Comparison of ENCODE assay signal across 23 cellular contexts in genomic region chr20:6766433-6766832, GRCh38. TPM values are rescaled to one million over a fixed set of nuclear protein-coding genes. Genes with fewer than 3 reads are reported as not detected.
DNase-seq lines count a peak whose midpoint lies in the region; FAIRE-seq and TF ChIP-seq lines count a peak whose summit lies in the region.
"Had no signal": no experiment of that assay in that cellular context is flagged by ENCODE, and none has a peak within 500 bp of the region (broad histone marks: within the 10 kb centered on the region; RNA-seq: fewer than 3 reads in every experiment).

No MANE protein-coding gene starts in this region.

- no peak for DNase-seq in H1 (ENCODE audit: low read depth in 1 of 2, low spot score in 2 of 2)
- peak in 4 of 49 donors; percentile 1 to 29 (median 8) for DNase-seq in substantia nigra (lab: John Stamatoyannopoulos, UW)
- DNase-seq in vagina (ENCODE audit: extremely low spot score in 2 of 2) = no peak
- DNase-seq in globus pallidus (ENCODE audit: low spot score) = no peak
- no peak for DNase-seq in activated T-cell treated with anti-CD3 and anti-CD28 coated beads, Interleukin-2, amount 50 U/mL, for 24 hours
- DNase-seq: activated CD4-positive, alpha-beta T cell treated with anti-CD3 and anti-CD28 coated beads, Interleukin-2, amount 10 ng/mL, durations not matched to agents 24 days and 14 days; activated CD8-positive, alpha-beta memory T cell treated with anti-CD3 and anti-CD28 coated beads, Interleukin-2, amount 50 U/mL, for 48 hours; activated effector memory CD4-positive, alpha-beta T cell treated with anti-CD3 and anti-CD28 coated beads, Interleukin-2, amount 50 U/mL, for 16 hours; adrenal gland; caudate nucleus; COR-L47; esophagus squamous epithelium; GM23248; naive thymus-derived CD8-positive, alpha-beta T cell; NCI-H1105 treated with DMSO at 0.1 percent for 48 hours; NCI-H510A; stimulated activated CD4-positive, alpha-beta T cell treated with anti-CD3 and anti-CD28 coated beads, Interleukin-12 subunit alpha, Interleukin-12 subunit beta, amount 100 ng/mL, for 4 hours had no signal

- no peak overlapping the region for H2AFZ ChIP-seq in H1 (ENCODE audit: low read length)

- 0 out of 2 replicates have a peak overlapping the region, but pooled peaks have one; percentile 11 for H2AK5ac ChIP-seq in H1 (ENCODE audit: low read depth, low read length)

- H3K79me1 ChIP-seq in H1 (ENCODE audit: low read depth, low read length) = no peaks in the 10 kb centered on the region

- H3K4me3 ChIP-seq in HUES64 (ENCODE audit: low read length) (peak overlapping the region; percentile 80), H1 (ENCODE audit: extremely low read depth in 1 of 4, insufficient read depth in 2 of 4, low read depth in 3 of 4, low read length in 4 of 4) (0 out of 8 replicates have a peak overlapping the region, but pooled peaks of 1 of the 4 experiments have one; percentile 74), mucosa of rectum (ENCODE audit: low read length in 2 of 2) (peak overlapping the region in 1 of 2 donors; percentile 69), vagina (no peak overlapping the region)

- no peak overlapping the region for H3K56ac ChIP-seq in H1 (replicated peaks; ENCODE audit: insufficient read length, low read depth, low read length)

- H4K91ac ChIP-seq in H1 (replicated peaks; ENCODE audit: insufficient read length, low read length) = no peak overlapping the region

- no peak for TF ChIP-seq RAD21 in H1 (IDR thresholded peaks at IDR 0.05 in 1 of 2, conservative IDR thresholded peaks at IDR 0.05 in 1 of 2; ENCODE audit: low read depth in 2 of 2, low read length in 2 of 2)

- no peak overlapping the region for H4K5ac ChIP-seq in H1 (ENCODE audit: insufficient read length, low read depth, low read length)

- no peak overlapping the region for H3K4ac ChIP-seq in H1 (replicated peaks; ENCODE audit: insufficient read length, low read depth, low read length)

- no peaks in the 10 kb centered on the region for H3K36me3 ChIP-seq in HUES64 (ENCODE audit: insufficient read depth, low read length)
- H3K36me3 ChIP-seq in H1 (ENCODE audit: control insufficient read depth in 2 of 4, insufficient read depth in 4 of 4, low read length in 3 of 4) = peaks cover 0 to under 1% (median 0%) of the 10 kb centered on the region in 4 experiments; a peak in 1 of 8 replicates
- H3K36me3 ChIP-seq in mucosa of rectum (ENCODE audit: control insufficient read depth in 2 of 2, insufficient read depth in 2 of 2, low read length in 2 of 2) = peaks cover 0 to under 1% of the 10 kb centered on the region in 2 donors
- H3K36me3 ChIP-seq in vagina = no peaks in the 10 kb centered on the region
- H3K36me3 ChIP-seq: adrenal gland, esophagus squamous epithelium, prostate gland had no signal

- no peak overlapping the region for H2BK5ac ChIP-seq in H1 (ENCODE audit: low read depth, low read length)

- H3K27me3 ChIP-seq in HUES64 (ENCODE audit: insufficient read depth, low read length) = peaks cover 46% of the 10 kb centered on the region
- H3K27me3 ChIP-seq in H1 (replicated peaks in 1 of 4; ENCODE audit: control insufficient read depth in 3 of 4, extremely low read depth in 1 of 4, insufficient read depth in 3 of 4, low read length in 3 of 4) = peaks cover 3 to 34% (median 25%) of the 10 kb centered on the region in 4 experiments
- H3K27me3 ChIP-seq in mucosa of rectum (ENCODE audit: control insufficient read depth in 2 of 2, insufficient read depth in 2 of 2, low read length in 2 of 2) = peaks cover 0 to 2% of the 10 kb centered on the region in 2 donors
- no peaks in the 10 kb centered on the region for H3K27me3 ChIP-seq in vagina

- peak overlapping the region; percentile 75; the same call in 1 of the 2 replicates for H2BK12ac ChIP-seq in H1 (ENCODE audit: low read depth, low read length)

- WGBS in HUES64 = 68% methylated on average over 9 of the region's 9 CpGs
- 62% methylated on average over 9 of the region's 9 CpGs; no CpG with 5 or more reads in 1 of the 2 experiments for WGBS in H1 (ENCODE audit: extremely low coverage in 1 of 2, insufficient coverage in 1 of 2, insufficient read length in 1 of 2, insufficient replicate concordance in 2 of 2, low coverage in 1 of 2, low lambda C conversion rate in 2 of 2, missing lambda C conversion rate in 1 of 2), 2 experiments

- CTCF ChIA-PET in H1 (lab: Charles Lee; ENCODE audit: partially characterized antibody) = interaction anchor here (0.7 to 3.5 kb wide), 42 partner anchors 9 to 1682 kb away, joined by 3 to 20 read pairs (median 5); no protein-coding TSS in a partner anchor

- POLR2A ChIA-PET in H1 (lab: Charles Lee; ENCODE audit: partially characterized antibody) = interaction anchor here (0.6 to 1.2 kb wide), 3 partner anchors 13 to 60 kb away, joined by 3 read pairs; no protein-coding TSS in a partner anchor

- no peak overlapping the region for H4K8ac ChIP-seq in H1 (ENCODE audit: extremely low read depth, insufficient read depth, low read length)

- peaks cover 22% of the 10 kb centered on the region for H3K23me2 ChIP-seq in H1 (ENCODE audit: low read depth, low read length)

- FAIRE-seq in H1 (lab: Jason Lieb, UNC) = no peak
- FAIRE-seq: GM18507, HTR-8/SVneo, TTC549 had no signal

- peak overlapping the region; percentile 68; the same call in 1 of the 2 replicates for H2BK15ac ChIP-seq in H1 (ENCODE audit: low read length)

- TF ChIP-seq POLR2A in H1 (IDR thresholded peaks at IDR 0.05; ENCODE audit: control extremely low read depth in 1 of 2, low read depth in 2 of 2, low read length in 2 of 2) (no peak), vagina (IDR thresholded peaks at IDR 0.05) (no peak)

- peaks cover 61% of the 10 kb centered on the region for H3K27me3 Mint-ChIP-seq in activated T-cell treated with anti-CD3 and anti-CD28 coated beads, Interleukin-2, amount 50 U/mL, for 24 hours

- H3K79me2 ChIP-seq in H1 (ENCODE audit: control insufficient read depth in 1 of 2, insufficient read depth in 2 of 2, low read length in 2 of 2) = 0 out of 4 replicates have a peak, but pooled peaks cover 0 to 6% of the 10 kb centered on the region in 2 experiments

- H4K20me1 ChIP-seq in H1 (replicated peaks in 1 of 2; ENCODE audit: control insufficient read depth in 1 of 2, insufficient read depth in 2 of 2, low read length in 2 of 2) = peaks cover 8% of the 10 kb centered on the region in 2 experiments

- intact Hi-C loops in vagina (cut with DNase I) = no loop called here

- no peak overlapping the region for H2BK120ac ChIP-seq in H1 (replicated peaks; ENCODE audit: low read depth, low read length)

- H3K4me1 Mint-ChIP-seq in activated T-cell treated with anti-CD3 and anti-CD28 coated beads, Interleukin-2, amount 50 U/mL, for 24 hours (ENCODE audit: low read depth) = no peaks in the 10 kb centered on the region
- H3K4me1 Mint-ChIP-seq: activated CD4-positive, alpha-beta T cell treated with anti-CD3 and anti-CD28 coated beads, Interleukin-2, amount 10 ng/mL, durations not matched to agents 24 days and 14 days had no signal

- H3K36me3 Mint-ChIP-seq in activated T-cell treated with anti-CD3 and anti-CD28 coated beads, Interleukin-2, amount 50 U/mL, for 24 hours (ENCODE audit: low read depth) = no peaks in the 10 kb centered on the region
- H3K36me3 Mint-ChIP-seq: naive thymus-derived CD8-positive, alpha-beta T cell had no signal

- H3K4me2 ChIP-seq in H1 (ENCODE audit: insufficient read depth in 1 of 2, low read depth in 2 of 2, low read length in 2 of 2) = peak overlapping the region in 1 of 2 experiments; percentile 99; a peak in 2 of 4 replicates

- H3K9ac ChIP-seq in HUES64 (ENCODE audit: low read depth, low read length) = no peak overlapping the region
- H3K9ac ChIP-seq in H1 (replicated peaks in 1 of 4; ENCODE audit: extremely low read depth in 1 of 4, low read depth in 3 of 4, low read length in 3 of 4) = no peak overlapping the region
- H3K9ac ChIP-seq in mucosa of rectum (ENCODE audit: low read depth in 1 of 2, low read length in 2 of 2) = peak overlapping the region in 1 of 2 donors; percentile 39

- 0 out of 2 replicates have a peak overlapping the region, but pooled peaks have one; percentile 8 for H2BK20ac ChIP-seq in H1 (ENCODE audit: low read length)

- no peak overlapping the region for H3K18ac ChIP-seq in H1 (ENCODE audit: extremely low read depth, low read length)

- H3K27ac ChIP-seq in HUES64 (ENCODE audit: low read depth, low read length) = no peak overlapping the region; the same call in 1 of the 2 replicates
- no peak overlapping the region for H3K27ac ChIP-seq in H1 (ENCODE audit: low read depth, low read length)
- H3K27ac ChIP-seq in mucosa of rectum (ENCODE audit: low read depth in 2 of 2, low read length in 2 of 2) = peak overlapping the region; percentile 66 to 82
- H3K27ac ChIP-seq in substantia nigra (ENCODE audit: low read depth, low read length, poor library complexity, severe bottlenecking) = peak overlapping the region; percentile 45
- H3K27ac ChIP-seq in vagina = no peak overlapping the region
- H3K27ac ChIP-seq: GM23248, prostate gland had no signal

- H3K27ac Mint-ChIP-seq in activated T-cell treated with anti-CD3 and anti-CD28 coated beads, Interleukin-2, amount 50 U/mL, for 24 hours = no peak overlapping the region
- H3K27ac Mint-ChIP-seq: activated CD4-positive, alpha-beta T cell treated with anti-CD3 and anti-CD28 coated beads, Interleukin-2, amount 10 ng/mL, durations not matched to agents 24 days and 14 days; naive thymus-derived CD8-positive, alpha-beta T cell had no signal

- H3K9me3 ChIP-seq in HUES64 (ENCODE audit: insufficient read depth, low read depth, low read length) (no peaks in the 10 kb centered on the region), H1 (ENCODE audit: insufficient read depth in 2 of 2, low read depth in 1 of 2, low read length in 1 of 2) (no peaks in the 10 kb centered on the region; a peak in 1 of 4 replicates), mucosa of rectum (ENCODE audit: control insufficient read depth in 2 of 2, low read length in 2 of 2) (no peaks in the 10 kb centered on the region), vagina (no peaks in the 10 kb centered on the region)
- H3K9me3 ChIP-seq: adrenal gland, esophagus squamous epithelium, prostate gland had no signal

- no peak overlapping the region for H3K14ac ChIP-seq in H1 (ENCODE audit: insufficient read length)

- no peak for TF ChIP-seq EP300 in H1 (IDR thresholded peaks at IDR 0.05; ENCODE audit: borderline replicate concordance in 1 of 2, low read depth in 2 of 2, low read length in 2 of 2)

- TF ChIP-seq CTCF in H1 (IDR thresholded peaks at IDR 0.05; ENCODE audit: control extremely low read depth in 1 of 3, insufficient read depth in 1 of 3, low read depth in 1 of 3, low read length in 3 of 3) (no peak), vagina (IDR thresholded peaks at IDR 0.05) (no peak)

- no peak overlapping the region for H3K4me3 Mint-ChIP-seq in activated T-cell treated with anti-CD3 and anti-CD28 coated beads, Interleukin-2, amount 50 U/mL, for 24 hours

- H3K4me1 ChIP-seq in HUES64 (ENCODE audit: insufficient read depth, low read length) (peaks cover 54% of the 10 kb centered on the region), H1 (replicated peaks in 1 of 4; ENCODE audit: control insufficient read depth in 3 of 4, insufficient read depth in 4 of 4, low read length in 3 of 4) (peaks cover 5 to 22% (median 14%) of the 10 kb centered on the region in 4 experiments; a peak in 6 of 7 replicates), mucosa of rectum (ENCODE audit: control insufficient read depth in 2 of 2, insufficient read depth in 2 of 2, low read length in 2 of 2) (peaks cover 10 to 20% of the 10 kb centered on the region in 2 donors), vagina (peaks cover 29% of the 10 kb centered on the region)
- H3K4me1 ChIP-seq: prostate gland had no signal

- H3K23ac ChIP-seq in H1 (ENCODE audit: insufficient read length) = no peak overlapping the region

- H3K9me3 Mint-ChIP-seq in activated T-cell treated with anti-CD3 and anti-CD28 coated beads, Interleukin-2, amount 50 U/mL, for 24 hours = no peaks in the 10 kb centered on the region
- H3K9me3 Mint-ChIP-seq: activated CD4-positive, alpha-beta T cell treated with anti-CD3 and anti-CD28 coated beads, Interleukin-2, amount 10 ng/mL, durations not matched to agents 24 days and 14 days had no signal

RNA-seq across cellular contexts. Expression of gene BMP2, which starts 1.1 kb away (rescaled TPM):
- polyA plus RNA-seq in HUES64 (2013, experiment 1 of 2) = 6.9 TPM
- 6.7 TPM for polyA plus RNA-seq in HUES64 (2013, experiment 2 of 2)
- total RNA-seq in H1 (2021; fragmentation: NEBNext Ultra II Directional; extraction: Animal tissue kit (Norgen Biotek cat#: 25700)) = 3.6 and 4.0 TPM in 2 replicates
- 1.8 TPM in 2 replicates for polyA plus RNA-seq in H1 (2011; rRNA removed)
- polyA plus RNA-seq in H1 (2011; cell fraction: cytosol; rRNA removed) = 1.00 TPM
- polyA plus RNA-seq in H1 (2011; cell fraction: nucleus; rRNA removed) = 1.0 TPM
- polyA plus RNA-seq in H1 (2012, experiment 1 of 2) = 2.7 to 3.7 TPM (median 3.2 TPM) in 4 replicates
- polyA plus RNA-seq in H1 (2012, experiment 2 of 2) = 2.2 TPM
- 2.4 TPM for polyA plus RNA-seq in H1 (2013, experiment 1 of 2)
- 2.6 TPM for polyA plus RNA-seq in H1 (2013, experiment 2 of 2)
- polyA minus RNA-seq in H1 (2011; rRNA and poly(A)+ RNA removed) = 2.1 and 2.9 TPM in 2 replicates
- polyA minus RNA-seq in H1 (2011; cell fraction: cytosol; rRNA and poly(A)+ RNA removed) = 1.9 TPM
- 2.8 TPM for polyA minus RNA-seq in H1 (2011; cell fraction: nucleus; rRNA and poly(A)+ RNA removed)
- 8.6 TPM for total RNA-seq in vagina
- total RNA-seq: naive thymus-derived CD8-positive, alpha-beta T cell had no signal
- polyA plus RNA-seq: naive thymus-derived CD8-positive, alpha-beta T cell had no signal

Comparison
In these comparisons a context has a peak if more than half of its experiments do, and no peak if none do; other contexts are left out.
1. H3K27ac ChIP-seq: peak in mucosa of rectum (2 of 2) and substantia nigra (single experiment); none in HUES64 (single experiment), H1 (single experiment) and vagina (single experiment).